Comparison of ENCODE assay signal across 8 cellular contexts in the genomic region with DNA sequence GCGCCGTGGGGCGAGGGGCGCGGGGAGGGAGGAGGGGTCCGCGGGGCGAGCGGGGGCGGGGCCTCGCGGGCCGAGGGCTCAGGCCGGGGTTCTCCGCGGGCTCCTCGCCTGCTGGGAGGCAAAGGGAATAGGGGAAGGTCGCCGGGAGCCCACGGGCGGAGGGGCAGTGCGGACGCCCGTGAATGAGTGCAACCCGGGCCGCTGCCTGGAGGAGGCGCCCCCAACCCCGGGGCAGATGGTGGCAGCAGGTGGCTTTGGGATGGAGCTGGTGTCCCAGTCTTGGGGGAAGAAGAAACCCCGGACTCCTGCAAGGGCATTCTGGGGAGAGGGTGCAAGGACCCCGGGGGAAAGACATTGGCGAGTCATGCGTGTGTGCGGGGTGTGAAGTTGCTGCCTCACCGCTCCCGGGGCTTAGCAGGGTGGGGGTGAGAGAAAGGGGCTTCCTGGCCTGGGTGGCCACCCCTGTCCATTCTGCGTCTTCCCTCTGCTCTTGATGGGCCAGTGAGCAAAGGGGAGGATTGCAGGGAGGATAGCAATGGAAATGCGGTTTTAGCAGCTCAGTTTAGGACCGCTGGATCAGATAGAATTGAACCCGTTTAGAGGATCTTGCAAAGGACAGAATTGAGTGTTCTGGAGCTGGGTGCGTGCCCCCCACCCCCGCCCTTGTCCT. TPM values are rescaled to one million over a fixed set of nuclear protein-coding genes. Genes with fewer than 3 reads are reported as not detected.
DNase-seq lines count a peak whose midpoint lies in the region; ATAC-seq and TF ChIP-seq lines count a peak whose summit lies in the region.

No MANE protein-coding gene starts in this region.

- peak; percentile 12 for ATAC-seq in GM18858 (IDR thresholded peaks at IDR 0.05; ENCODE audit: unreplicated experiment)
- peak; percentile 7 for ATAC-seq in HG03159 (IDR thresholded peaks at IDR 0.05; ENCODE audit: unreplicated experiment)
- peak; percentile 18 for ATAC-seq in activated CD8-positive, alpha-beta T cell treated with anti-CD3 and anti-CD28 coated beads, Interleukin-2, amount 10 ng/mL, durations not matched to agents 7 days and 5 days
- peak; percentile 7 for ATAC-seq in gastroesophageal sphincter

- TF ChIP-seq CTCF in 22Rv1 (IDR thresholded peaks at IDR 0.05) (peak; percentile 59), gastroesophageal sphincter (IDR thresholded peaks at IDR 0.05) (peak in 1 of 4 experiments; percentile 18)

- TF ChIP-seq POLR2A in gastroesophageal sphincter (IDR thresholded peaks at IDR 0.05), result no peak

- no peaks in the 10 kb centered on the region for H3K9me3 Mint-ChIP-seq in activated CD8-positive, alpha-beta T cell treated with anti-CD3 and anti-CD28 coated beads, Interleukin-2, amount 10 ng/mL, durations not matched to agents 7 days and 5 days (ENCODE audit: insufficient read depth)

- H3K9ac ChIP-seq in rectal smooth muscle tissue (ENCODE audit: low read length), result peak overlapping the region; percentile 2

- no peaks in the 10 kb centered on the region for H3K27me3 Mint-ChIP-seq in activated CD8-positive, alpha-beta T cell treated with anti-CD3 and anti-CD28 coated beads, Interleukin-2, amount 10 ng/mL, durations not matched to agents 7 days and 5 days (ENCODE audit: low read depth)

- 19% methylated on average over 6 of the region's 41 CpGs; no CpG with 5 or more reads in 1 of the 2 donors for WGBS in gastroesophageal sphincter (ENCODE audit: low coverage in 1 of 2), 2 donors

- POLR2A ChIA-PET in activated CD8-positive, alpha-beta T cell treated with anti-CD3 and anti-CD28 coated beads, Interleukin-2, amount 10 ng/mL, durations not matched to agents 7 days and 5 days (lab: Charles Lee), result interaction anchor here (0.6 to 2.7 kb wide), 7 partner anchors 12 to 225 kb away, joined by 3 to 21 read pairs (median 3); partner anchors contain the start of gene ZDHHC7
- POLR2A ChIA-PET in HEK293T (lab: Yijun Ruan, JAX), result interaction anchor here (1.3 to 7.2 kb wide), 3 partner anchors 16 to 38 kb away, joined by 3 to 46 read pairs (median 10); partner anchors contain the start of gene ZDHHC7

- H3K36me3 Mint-ChIP-seq in activated CD8-positive, alpha-beta T cell treated with anti-CD3 and anti-CD28 coated beads, Interleukin-2, amount 10 ng/mL, durations not matched to agents 7 days and 5 days (ENCODE audit: low read depth), result no peaks in the 10 kb centered on the region

- CTCF ChIA-PET in activated CD8-positive, alpha-beta T cell treated with anti-CD3 and anti-CD28 coated beads, Interleukin-2, amount 10 ng/mL, durations not matched to agents 7 days and 5 days (lab: Charles Lee), result interaction anchor here (1.2 to 3.0 kb wide), 8 partner anchors 15 to 63 kb away, joined by 3 to 26 read pairs (median 8); partner anchors contain the start of gene ZDHHC7
- CTCF ChIA-PET in HEK293T (lab: Yijun Ruan, JAX), result interaction anchor here (0.9 to 1.0 kb wide), 2 partner anchors 28 to 58 kb away, joined by 3 read pairs; no protein-coding TSS in a partner anchor

- H3K27ac ChIP-seq in 22Rv1, result peak overlapping the region; percentile 66
- H3K27ac ChIP-seq in gastroesophageal sphincter, result peak overlapping the region; percentile 71 to 92 (median 91)
- peak overlapping the region; percentile 88 for H3K27ac ChIP-seq in rectal smooth muscle tissue (ENCODE audit: low read depth, low read length)

- peak overlapping the region; percentile 80 for H3K27ac Mint-ChIP-seq in activated CD8-positive, alpha-beta T cell treated with anti-CD3 and anti-CD28 coated beads, Interleukin-2, amount 10 ng/mL, durations not matched to agents 7 days and 5 days

- DNase-seq in activated CD8-positive, alpha-beta T cell treated with anti-CD3 and anti-CD28 coated beads, Interleukin-2, amount 10 ng/mL, durations not matched to agents 7 days and 5 days, result peak; percentile 39
- DNase-seq in NCI-H226 (no peak), HEK293T (ENCODE audit: extremely low spot score) (no peak)

- H3K4me3 ChIP-seq in gastroesophageal sphincter (peak overlapping the region; percentile 81 to 97), rectal smooth muscle tissue (ENCODE audit: low read length) (peak overlapping the region; percentile 76)

- no peaks in the 10 kb centered on the region for H3K9me3 ChIP-seq in gastroesophageal sphincter

- H3K36me3 ChIP-seq in gastroesophageal sphincter (peaks cover 0 to 16% of the 10 kb centered on the region in 2 donors), rectal smooth muscle tissue (ENCODE audit: control insufficient read depth, insufficient read depth, low read length) (no peaks in the 10 kb centered on the region)

- H3K4me1 ChIP-seq in gastroesophageal sphincter (peaks cover 0 to 48% (median 18%) of the 10 kb centered on the region in 3 donors), rectal smooth muscle tissue (ENCODE audit: control insufficient read depth, insufficient read depth, low read length) (peaks cover 21% of the 10 kb centered on the region)

- TF ChIP-seq EP300 in gastroesophageal sphincter (IDR thresholded peaks at IDR 0.05), result no peak

- peak overlapping the region; percentile 87 for H3K4me3 Mint-ChIP-seq in activated CD8-positive, alpha-beta T cell treated with anti-CD3 and anti-CD28 coated beads, Interleukin-2, amount 10 ng/mL, durations not matched to agents 7 days and 5 days

- H3K4me1 Mint-ChIP-seq in activated CD8-positive, alpha-beta T cell treated with anti-CD3 and anti-CD28 coated beads, Interleukin-2, amount 10 ng/mL, durations not matched to agents 7 days and 5 days (ENCODE audit: low read depth), result peaks cover 41% of the 10 kb centered on the region

- H3K27me3 ChIP-seq in gastroesophageal sphincter (no peaks in the 10 kb centered on the region), rectal smooth muscle tissue (ENCODE audit: control insufficient read depth, insufficient read depth, low read length) (no peaks in the 10 kb centered on the region)

TF ChIP-seq in HEK293T, 16 proteins besides CTCF, POLR2A, EP300 and RAD21:
- no peak for TF ChIP-seq L3MBTL2 (conservative IDR thresholded peaks at IDR 0.05)
- TF ChIP-seq LEF1 (IDR thresholded peaks at IDR 0.05; ENCODE audit: borderline replicate concordance), result no peak
- TF ChIP-seq NFRKB (IDR thresholded peaks at IDR 0.05), result no peak
TF ChIP-seq in HEK293T: peak in this region for 0.

RNA-seq across cellular contexts. Expression of gene KIAA0513, which starts 0.5 kb away (rescaled TPM):
- total RNA-seq in activated CD8-positive, alpha-beta T cell treated with anti-CD3 and anti-CD28 coated beads, Interleukin-2, amount 10 ng/mL, durations not matched to agents 7 days and 5 days, result 1 to 10 TPM; 8.1 to 9.1 TPM
- 10 to 100 TPM; 14.8 to 43.4 (median 28.5) TPM for total RNA-seq in gastroesophageal sphincter

RNA-seq across cellular contexts. Expression of gene ZDHHC7, which starts 16.8 kb away (rescaled TPM):
- 10 to 100 TPM; 28.1 to 28.7 TPM for total RNA-seq in activated CD8-positive, alpha-beta T cell treated with anti-CD3 and anti-CD28 coated beads, Interleukin-2, amount 10 ng/mL, durations not matched to agents 7 days and 5 days
- 10 to 100 TPM; 55.3 to 77.5 (median 66.3) TPM for total RNA-seq in gastroesophageal sphincter
